Comparison of ENCODE assay signal across 22 cellular contexts in the genomic region with DNA sequence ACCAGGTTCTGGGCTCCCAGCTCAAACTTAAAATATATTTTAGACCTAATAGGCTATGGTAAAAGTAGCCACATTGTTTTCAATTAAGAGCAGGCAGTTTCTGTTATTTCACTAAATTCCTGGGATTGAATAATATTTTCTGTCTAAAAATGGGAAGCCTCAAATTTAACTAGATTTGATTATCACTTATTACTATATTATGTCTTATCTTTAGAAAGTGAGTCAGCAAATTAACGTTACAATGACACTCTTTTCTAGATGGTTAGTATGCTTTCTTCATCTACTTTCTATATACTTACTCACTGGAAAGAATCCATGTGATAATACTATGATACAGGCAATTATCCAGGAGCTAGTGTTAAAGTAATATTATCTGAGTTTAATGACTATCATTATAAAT.
"Had no signal": no experiment of that assay in that cellular context is flagged by ENCODE, and none has a peak within 500 bp of the region (broad histone marks: within the 10 kb centered on the region; RNA-seq: fewer than 3 reads in every experiment).

No MANE protein-coding gene starts in this region.

- DNase-seq: activated B cell treated with CpG ODN at 0.5 μM for 24 hours; activated CD4-positive, alpha-beta T cell treated with anti-CD3 and anti-CD28 coated beads for 1 hour; activated CD4-positive, alpha-beta T cell treated with anti-CD3 and anti-CD28 coated beads, Interleukin-2, amount 10 ng/mL, durations not matched to agents 24 days and 14 days; activated CD4-positive, alpha-beta T cell treated with anti-CD3 and anti-CD28 coated beads, Interleukin-2, amount 50 U/mL, for 48 hours; activated CD8-positive, alpha-beta memory T cell treated with anti-CD3 and anti-CD28 coated beads, Interleukin-2, amount 10 ng/mL, durations not matched to agents 7 days and 5 days; activated naive CD4-positive, alpha-beta T cell treated with anti-CD3 and anti-CD28 coated beads, Interleukin-2, amount 50 U/mL, for 16 hours; adrenal gland; anterior cingulate cortex; cerebellar nuclear complex; MG63; NCI-H1105; NCI-H1436; NCI-H1694 treated with DMSO at 0.1 percent for 48 hours; NCI-H2081; NCI-H510A treated with DMSO at 0.1 percent for 48 hours; NCI-H69; NK-92 treated with Interleukin-12 subunit alpha and Interleukin-12 subunit beta, amount 100 ng/mL, for 24 hours; OCI-M1; RPMI8226; SW 1271 had no signal

- ATAC-seq: activated CD8-positive, alpha-beta memory T cell treated with anti-CD3 and anti-CD28 coated beads, Interleukin-2, amount 10 ng/mL, durations not matched to agents 7 days and 5 days; Panc1; Right ventricle myocardium inferior had no signal

- H3K4me3 Mint-ChIP-seq: activated B cell treated with CpG ODN at 0.5 μM for 24 hours; activated CD4-positive, alpha-beta T cell treated with anti-CD3 and anti-CD28 coated beads, Interleukin-2, amount 10 ng/mL, durations not matched to agents 24 days and 14 days; activated CD8-positive, alpha-beta memory T cell treated with anti-CD3 and anti-CD28 coated beads, Interleukin-2, amount 10 ng/mL, durations not matched to agents 7 days and 5 days had no signal

- H3K27me3 Mint-ChIP-seq: activated B cell treated with CpG ODN at 0.5 μM for 24 hours; activated CD4-positive, alpha-beta T cell treated with anti-CD3 and anti-CD28 coated beads, Interleukin-2, amount 10 ng/mL, durations not matched to agents 24 days and 14 days; activated CD8-positive, alpha-beta memory T cell treated with anti-CD3 and anti-CD28 coated beads, Interleukin-2, amount 10 ng/mL, durations not matched to agents 7 days and 5 days had no signal

- H3K9me3 Mint-ChIP-seq: activated B cell treated with CpG ODN at 0.5 μM for 24 hours; activated CD4-positive, alpha-beta T cell treated with anti-CD3 and anti-CD28 coated beads, Interleukin-2, amount 10 ng/mL, durations not matched to agents 24 days and 14 days had no signal

- H3K27ac Mint-ChIP-seq: activated B cell treated with CpG ODN at 0.5 μM for 24 hours; activated CD4-positive, alpha-beta T cell treated with anti-CD3 and anti-CD28 coated beads, Interleukin-2, amount 10 ng/mL, durations not matched to agents 24 days and 14 days; activated CD8-positive, alpha-beta memory T cell treated with anti-CD3 and anti-CD28 coated beads, Interleukin-2, amount 10 ng/mL, durations not matched to agents 7 days and 5 days had no signal
